In the genomic region with DNA sequence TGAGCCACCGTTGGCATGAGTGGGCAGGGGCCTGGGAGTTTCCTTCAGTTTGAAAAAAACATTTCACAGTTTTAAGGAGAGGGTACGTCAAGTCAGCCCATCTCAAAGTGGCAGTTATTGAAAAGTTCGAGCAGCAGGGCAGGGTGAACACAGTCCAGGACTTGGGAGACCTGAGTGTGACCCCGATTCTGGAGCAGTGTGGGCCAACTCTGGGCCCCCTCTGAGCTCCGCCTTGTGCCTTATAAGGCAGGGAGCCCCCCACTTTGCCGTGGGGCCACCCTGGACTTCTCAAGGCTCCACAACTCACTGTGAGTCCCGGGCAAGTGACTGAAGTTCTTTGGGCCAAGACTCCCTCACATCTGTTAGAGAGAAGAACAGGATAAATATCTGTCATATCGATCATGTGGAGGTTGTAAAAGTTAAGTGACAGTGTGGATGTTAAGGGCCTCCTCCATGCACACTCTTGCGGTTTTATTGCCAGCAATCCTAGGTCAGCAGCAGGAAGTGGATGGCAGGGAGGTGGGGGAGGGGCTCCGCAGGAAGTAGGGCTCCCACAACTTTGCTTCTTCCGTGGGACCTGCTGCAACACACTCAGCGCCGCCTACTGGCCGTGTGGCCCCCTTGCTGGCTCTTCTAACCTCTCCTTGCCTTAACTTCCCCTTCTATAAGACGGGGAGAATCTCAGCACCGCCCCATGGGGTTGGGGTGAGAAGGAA, we compare ENCODE assay signal across 8 cellular contexts. TPM values are rescaled to one million over a fixed set of nuclear protein-coding genes. Genes with fewer than 3 reads are reported as not detected.
DNase-seq lines count a peak whose midpoint lies in the region; ATAC-seq lines count a peak whose summit lies in the region.

No MANE protein-coding gene starts in this region.

- no peaks in the 10 kb centered on the region for H3K27me3 ChIP-seq in H7 (ENCODE audit: control insufficient read depth, insufficient read depth, low read length)
- H3K27me3 ChIP-seq in SJCRH30, result no peaks in the 10 kb centered on the region

- H3K36me3 ChIP-seq in H7 (replicated peaks; ENCODE audit: control insufficient read depth, insufficient read depth, low read length) (no peaks in the 10 kb centered on the region; the same call in 1 of the 2 replicates), SJCRH30 (no peaks in the 10 kb centered on the region)

- no peak overlapping the region for H3K27ac ChIP-seq in SJCRH30

- H3K4me1 ChIP-seq in SJCRH30, result no peaks in the 10 kb centered on the region

- no peak for ATAC-seq in HG02763 (IDR thresholded peaks at IDR 0.05; ENCODE audit: unreplicated experiment)

- peak; percentile 21 for DNase-seq in AG20443 (ENCODE audit: low spot score)
- peak; percentile 90 for DNase-seq in H7
- peak; percentile 49 to 64 for DNase-seq in SJCRH30
- peak; percentile 25 for DNase-seq in activated gamma-delta T cell treated with anti-CD3 and anti-CD28 coated beads, Interleukin-2, amount 50 U/mL, for 16 hours (ENCODE audit: low read depth)
- peak; percentile 75 for DNase-seq in iPS DF 4.7 (ENCODE audit: extremely low read depth, low spot score)
- DNase-seq in stimulated activated CD4-positive, alpha-beta T cell treated with anti-CD3 and anti-CD28 coated beads, Interleukin-2, amount 100 ng/mL, for 24 hours, result peak; percentile 83 to 88
- DNase-seq in cerebellum (ENCODE audit: low spot score), result no peak

- no peaks in the 10 kb centered on the region for H3K9me3 ChIP-seq in SJCRH30 (replicated peaks)

- H3K4me3 ChIP-seq in H7 (ENCODE audit: insufficient read depth, low read depth, low read length), result no peak overlapping the region
- H3K4me3 ChIP-seq in SJCRH30, result no peak overlapping the region

RNA-seq across cellular contexts. Expression of gene HRH2, which starts 38.4 kb away (rescaled TPM):
- total RNA-seq in H7 (2014; rRNA removed; shearing (Covaris generic)), result 5.5 and 5.8 TPM in 2 replicates
- 0.15 TPM in 1 of 2 replicates, not detected in the other for total RNA-seq in SJCRH30 (2014; rRNA removed; shearing (Covaris generic))
- total RNA-seq in cerebellum, result 4.0 TPM
